ENCODE assay signal across 8 cellular contexts in the genomic region with DNA sequence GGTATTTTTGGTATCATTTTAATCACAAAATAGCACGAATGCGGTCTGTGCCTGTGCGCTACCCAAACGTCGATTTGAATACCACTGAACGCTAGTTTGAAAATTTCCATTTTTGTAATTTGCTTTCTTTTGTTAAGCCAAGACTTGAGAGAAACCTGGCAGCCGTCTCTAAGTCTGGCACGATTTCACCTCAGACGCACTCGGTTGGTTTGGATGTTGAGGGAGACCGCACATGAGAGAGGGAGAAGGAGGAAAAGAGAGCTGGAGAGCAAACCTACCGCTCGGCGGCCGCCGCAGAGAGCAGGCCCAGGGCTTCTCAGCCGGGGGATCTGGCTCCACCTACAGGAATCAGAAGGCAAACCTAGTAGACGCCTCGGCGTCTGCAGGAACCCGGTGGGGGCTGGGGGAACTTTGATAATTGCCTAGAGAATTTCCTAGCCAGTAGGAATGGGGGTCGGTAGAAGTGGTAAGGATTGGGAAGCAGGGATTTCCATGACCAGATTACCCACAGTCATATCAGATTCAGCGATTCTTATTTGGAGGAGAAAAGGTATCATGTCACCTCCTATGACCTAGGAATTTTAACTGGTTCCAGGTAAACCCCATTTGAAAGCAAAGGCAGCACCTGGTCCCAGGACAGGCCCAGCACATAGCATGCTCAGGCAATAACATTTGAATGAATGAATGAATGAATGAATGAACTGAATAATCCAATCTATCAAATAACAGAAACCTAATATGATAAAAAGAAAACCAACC.
A peak's percentile ranks its signal among the peaks of the same experiment; 100 is the strongest.
DNase-seq lines count a peak whose midpoint lies in the region; ATAC-seq and TF ChIP-seq lines count a peak whose summit lies in the region.

No MANE protein-coding gene starts in this region.

- peak overlapping the region; percentile 94 for H2AFZ ChIP-seq in HCT116 (ENCODE audit: low read depth, low read length, poor library complexity, severe bottlenecking)

- peak; percentile 70 for TF ChIP-seq RAD21 in HCT116 (IDR thresholded peaks at IDR 0.05; ENCODE audit: low read depth)

- DNase-seq in GM10266 (ENCODE audit: extremely low spot score) (peak; percentile 77), HCT116 (ENCODE audit: low read depth, low spot score) (peak; percentile 35), NAMALWA (ENCODE audit: low spot score) (peak; percentile 52), mesothelial cell of epicardium (ENCODE audit: low spot score in 2 of 2, unreplicated experiment in 2 of 2) (peak; percentile 44 to 70), NCI-H187 (lab: John Stamatoyannopoulos, UW) (no peak)
- DNase-seq in activated CD4-positive, alpha-beta T cell treated with anti-CD3 and anti-CD28 coated beads, Interleukin-2, amount 10 ng/mL, durations not matched to agents 7 days and 5 days, result peak; percentile 66
- peak; percentile 41 for DNase-seq in effector CD4-positive, alpha-beta T cell
- DNase-seq in stimulated activated CD8-positive, alpha-beta memory T cell treated with anti-CD3 and anti-CD28 coated beads, Interleukin-15, amount 100 ng/mL, for 1 hour (ENCODE audit: low read depth), result peak; percentile 35

- BruUV-seq in HCT116 (replicated peaks; lab: Mats Ljungman, UMichigan), result no TSS peak

- H3K4me1 ChIP-seq in HCT116 (ENCODE audit: control insufficient read depth in 1 of 2, insufficient read depth in 2 of 2, low read length in 2 of 2), result peaks cover 2 to 11% of the 10 kb centered on the region in 2 experiments; a peak in 3 of 4 replicates

- H3K9me3 ChIP-seq in HCT116 (ENCODE audit: control insufficient read depth in 1 of 2, insufficient read depth in 1 of 2, low read depth in 1 of 2, low read length in 2 of 2), result no peaks in the 10 kb centered on the region

- H3K4me3 ChIP-seq in HCT116 (replicated peaks in 1 of 2; ENCODE audit: low read depth in 1 of 2, low read length in 2 of 2), result peak overlapping the region in 1 of 2 experiments; percentile 30; a peak in 3 of 4 replicates

- H3K36me3 Mint-ChIP-seq in activated CD4-positive, alpha-beta T cell treated with anti-CD3 and anti-CD28 coated beads, Interleukin-2, amount 10 ng/mL, durations not matched to agents 7 days and 5 days (ENCODE audit: low read depth), result no peaks in the 10 kb centered on the region
- H3K36me3 Mint-ChIP-seq in mesothelial cell of epicardium, result no peaks in the 10 kb centered on the region

- H3K4me2 ChIP-seq in HCT116 (ENCODE audit: low read length), result peak overlapping the region; percentile 69

- H3K4me1 Mint-ChIP-seq in activated CD4-positive, alpha-beta T cell treated with anti-CD3 and anti-CD28 coated beads, Interleukin-2, amount 10 ng/mL, durations not matched to agents 7 days and 5 days, result peaks cover 11% of the 10 kb centered on the region
- peaks cover 63% of the 10 kb centered on the region for H3K4me1 Mint-ChIP-seq in mesothelial cell of epicardium

- H3K4me3 Mint-ChIP-seq in activated CD4-positive, alpha-beta T cell treated with anti-CD3 and anti-CD28 coated beads, Interleukin-2, amount 10 ng/mL, durations not matched to agents 7 days and 5 days, result peak overlapping the region; percentile 15
- peak overlapping the region; percentile 18 for H3K4me3 Mint-ChIP-seq in mesothelial cell of epicardium

- H3K27me3 Mint-ChIP-seq in activated CD4-positive, alpha-beta T cell treated with anti-CD3 and anti-CD28 coated beads, Interleukin-2, amount 10 ng/mL, durations not matched to agents 7 days and 5 days, result no peaks in the 10 kb centered on the region
- H3K27me3 Mint-ChIP-seq in mesothelial cell of epicardium (ENCODE audit: low read depth), result no peaks in the 10 kb centered on the region

- ATAC-seq in HCT116, result peak; percentile 100

- RAD21 ChIA-PET in HCT116 (lab: Charles Lee; ENCODE audit: low non-redundant PET in 1 of 2, low total read pairs in 2 of 2, uncharacterized antibody in 2 of 2, unreplicated experiment in 2 of 2), result no interaction called here

- H3K79me2 ChIP-seq in HCT116 (ENCODE audit: insufficient read depth, low read length), result no peaks in the 10 kb centered on the region

- no peak overlapping the region for H3K27ac ChIP-seq in HCT116 (ENCODE audit: low read depth, low read length)

- CTCF ChIA-PET in HCT116 (lab: Charles Lee), result interaction anchor here (1.0 to 1.2 kb wide), 2 partner anchors 592 to 664 kb away, joined by 3 to 4 read pairs; no protein-coding TSS in a partner anchor
- CTCF ChIA-PET in activated CD4-positive, alpha-beta T cell treated with anti-CD3 and anti-CD28 coated beads, Interleukin-2, amount 10 ng/mL, durations not matched to agents 7 days and 5 days (lab: Charles Lee), result interaction anchor here (0.5 kb wide), 1 partner anchor 609 kb away, joined by 3 read pairs; no protein-coding TSS in a partner anchor

- H3K9me2 ChIP-seq in HCT116 (ENCODE audit: insufficient read depth), result no peaks in the 10 kb centered on the region

- intact Hi-C loops in HCT116 (cut with micrococcal nuclease), result loop anchor here (10.0 kb wide), 2 partner anchors 667 to 1667 kb away; no protein-coding TSS in a partner anchor

- no peaks in the 10 kb centered on the region for H3K36me3 ChIP-seq in HCT116 (ENCODE audit: control insufficient read depth in 1 of 2, insufficient read depth in 2 of 2, low read length in 2 of 2)

- no peak overlapping the region for H3K9ac ChIP-seq in HCT116 (ENCODE audit: low read length)

- POLR2A ChIA-PET in HCT116 (lab: Charles Lee), result no interaction called here
- POLR2A ChIA-PET in activated CD4-positive, alpha-beta T cell treated with anti-CD3 and anti-CD28 coated beads, Interleukin-2, amount 10 ng/mL, durations not matched to agents 7 days and 5 days (lab: Charles Lee), result no interaction called here

- no peak overlapping the region for H3K27ac Mint-ChIP-seq in activated CD4-positive, alpha-beta T cell treated with anti-CD3 and anti-CD28 coated beads, Interleukin-2, amount 10 ng/mL, durations not matched to agents 7 days and 5 days
- peak overlapping the region; percentile 40 for H3K27ac Mint-ChIP-seq in mesothelial cell of epicardium

- TF ChIP-seq CTCF in GM10266 (IDR thresholded peaks at IDR 0.05; ENCODE audit: control insufficient read depth, insufficient read depth, low read depth, missing control alignments), result peak; percentile 78
- TF ChIP-seq CTCF in HCT116 (IDR thresholded peaks at IDR 0.05 in 2 of 3, conservative IDR thresholded peaks at IDR 0.05 in 1 of 3; ENCODE audit: borderline replicate concordance in 1 of 3, insufficient read depth in 1 of 3, low read depth in 2 of 3, low read length in 2 of 3), result peak; percentile 61 to 68 (median 64); a peak in 5 of 6 replicates
- TF ChIP-seq CTCF in mesothelial cell of epicardium (IDR thresholded peaks at IDR 0.05; ENCODE audit: unreplicated experiment), result peak; percentile 44

- TF ChIP-seq POLR2A in HCT116 (IDR thresholded peaks at IDR 0.05; ENCODE audit: borderline replicate concordance, extremely low read depth, insufficient read depth, insufficient read length), result no peak

- no peaks in the 10 kb centered on the region for H3K9me3 Mint-ChIP-seq in activated CD4-positive, alpha-beta T cell treated with anti-CD3 and anti-CD28 coated beads, Interleukin-2, amount 10 ng/mL, durations not matched to agents 7 days and 5 days
- H3K9me3 Mint-ChIP-seq in mesothelial cell of epicardium, result no peaks in the 10 kb centered on the region

- no peaks in the 10 kb centered on the region for H3K27me3 ChIP-seq in HCT116 (ENCODE audit: insufficient read depth, low read length)

- no peaks in the 10 kb centered on the region for H4K20me1 ChIP-seq in HCT116 (ENCODE audit: insufficient read depth)

TF ChIP-seq in HCT116, 20 proteins besides CTCF, POLR2A, EP300 and RAD21:
- TF ChIP-seq SP1 (IDR thresholded peaks at IDR 0.05; ENCODE audit: low read depth) (no peak), ZNF274 (IDR thresholded peaks at IDR 0.05; ENCODE audit: low read depth, low read length) (no peak), ELF1 (IDR thresholded peaks at IDR 0.05; ENCODE audit: borderline replicate concordance, low read depth) (no peak), FOSL1 (IDR thresholded peaks at IDR 0.05; ENCODE audit: low read depth) (no peak), SRF (IDR thresholded peaks at IDR 0.05; ENCODE audit: low read depth) (no peak), POLR2AphosphoS5 (IDR thresholded peaks at IDR 0.05; ENCODE audit: low read depth, low read length) (no peak), EZH2phosphoT487 (IDR thresholded peaks at IDR 0.05; ENCODE audit: borderline replicate concordance) (no peak), CEBPB (IDR thresholded peaks at IDR 0.05; ENCODE audit: low read depth) (no peak)
- TF ChIP-seq, protein P1, sequence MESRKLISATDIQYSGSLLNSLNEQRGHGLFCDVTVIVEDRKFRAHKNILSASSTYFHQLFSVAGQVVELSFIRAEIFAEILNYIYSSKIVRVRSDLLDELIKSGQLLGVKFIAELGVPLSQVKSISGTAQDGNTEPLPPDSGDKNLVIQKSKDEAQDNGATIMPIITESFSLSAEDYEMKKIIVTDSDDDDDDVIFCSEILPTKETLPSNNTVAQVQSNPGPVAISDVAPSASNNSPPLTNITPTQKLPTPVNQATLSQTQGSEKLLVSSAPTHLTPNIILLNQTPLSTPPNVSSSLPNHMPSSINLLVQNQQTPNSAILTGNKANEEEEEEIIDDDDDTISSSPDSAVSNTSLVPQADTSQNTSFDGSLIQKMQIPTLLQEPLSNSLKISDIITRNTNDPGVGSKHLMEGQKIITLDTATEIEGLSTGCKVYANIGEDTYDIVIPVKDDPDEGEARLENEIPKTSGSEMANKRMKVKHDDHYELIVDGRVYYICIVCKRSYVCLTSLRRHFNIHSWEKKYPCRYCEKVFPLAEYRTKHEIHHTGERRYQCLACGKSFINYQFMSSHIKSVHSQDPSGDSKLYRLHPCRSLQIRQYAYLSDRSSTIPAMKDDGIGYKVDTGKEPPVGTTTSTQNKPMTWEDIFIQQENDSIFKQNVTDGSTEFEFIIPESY (IDR thresholded peaks at IDR 0.05; ENCODE audit: extremely low read depth, insufficient replicate concordance, low read length), result no peak
- TF ChIP-seq, protein P2, sequence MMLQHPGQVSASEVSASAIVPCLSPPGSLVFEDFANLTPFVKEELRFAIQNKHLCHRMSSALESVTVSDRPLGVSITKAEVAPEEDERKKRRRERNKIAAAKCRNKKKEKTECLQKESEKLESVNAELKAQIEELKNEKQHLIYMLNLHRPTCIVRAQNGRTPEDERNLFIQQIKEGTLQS (IDR thresholded peaks at IDR 0.05), result no peak
TF ChIP-seq in HCT116: peak in this region for 0.

Comparison
In these comparisons a context has a peak if more than half of its experiments do, and no peak if none do; other contexts are left out.
1. DNase-seq: peak in GM10266 (single experiment), HCT116 (single experiment), NAMALWA (single experiment), activated CD4-positive, alpha-beta T cell treated with anti-CD3 and anti-CD28 coated beads, Interleukin-2, amount 10 ng/mL, durations not matched to agents 7 days and 5 days (single experiment), effector CD4-positive, alpha-beta T cell (single experiment), mesothelial cell of epicardium (2 of 2) and stimulated activated CD8-positive, alpha-beta memory T cell treated with anti-CD3 and anti-CD28 coated beads, Interleukin-15, amount 100 ng/mL, for 1 hour (single experiment); none in NCI-H187 (0 of 2).
2. Peak in every context shown above with its lines, with median percentiles within 50 percentile points of each other: CTCF ChIP-seq.